ENCODE assay signal across 10 cellular contexts in genomic region chr2:45329045-45329677, GRCh38.
DNase-seq lines count a peak whose midpoint lies in the region; TF ChIP-seq lines count a peak whose summit lies in the region.
"Had no signal": no experiment of that assay in that cellular context is flagged by ENCODE, and none has a peak within 500 bp of the region (broad histone marks: within the 10 kb centered on the region; RNA-seq: fewer than 3 reads in every experiment).

No MANE protein-coding gene starts in this region.

- H3K56ac ChIP-seq in mesendoderm (ENCODE audit: low read length): no peak overlapping the region

- no peaks in the 10 kb centered on the region for H3K36me3 ChIP-seq in Loucy (ENCODE audit: insufficient read depth, low read length)
- no peaks in the 10 kb centered on the region for H3K36me3 ChIP-seq in mesendoderm (ENCODE audit: control insufficient read depth, insufficient read depth, low read length)
- H3K36me3 ChIP-seq in spleen: no peaks in the 10 kb centered on the region

- H3K4ac ChIP-seq in mesendoderm (ENCODE audit: low read depth, low read length): no peak overlapping the region

- H2BK120ac ChIP-seq in mesendoderm (ENCODE audit: low read depth, low read length): no peak overlapping the region

- no peak overlapping the region for H3K9ac ChIP-seq in Loucy (ENCODE audit: low read depth, low read length, poor library complexity, severe bottlenecking)
- no peak overlapping the region for H3K9ac ChIP-seq in mesendoderm (ENCODE audit: low read length)

- H2BK5ac ChIP-seq in mesendoderm (ENCODE audit: low read length): no peak overlapping the region

- H3K27ac ChIP-seq in VCaP (peak overlapping the region; percentile 78), mesendoderm (ENCODE audit: low read depth, low read length) (no peak overlapping the region), spleen (no peak overlapping the region)

- H3K4me1 ChIP-seq in Loucy (ENCODE audit: insufficient read depth, low read length, poor library complexity, severe bottlenecking): peaks cover 8% of the 10 kb centered on the region
- H3K4me1 ChIP-seq in mesendoderm (ENCODE audit: control insufficient read depth, low read depth, low read length): peaks cover 11% of the 10 kb centered on the region
- no peaks in the 10 kb centered on the region for H3K4me1 ChIP-seq in spleen

- no peaks in the 10 kb centered on the region for H3K9me2 ChIP-seq in Loucy (replicated peaks; ENCODE audit: low read depth, low read length)

- H3F3A ChIP-seq in Loucy (ENCODE audit: low read depth): no peaks in the 10 kb centered on the region

- TF ChIP-seq CTCF in Loucy (conservative IDR thresholded peaks at IDR 0.05; ENCODE audit: low read length) (peak; percentile 25; the same call in 1 of the 2 replicates), VCaP (conservative IDR thresholded peaks at IDR 0.05) (no peak), spleen (IDR thresholded peaks at IDR 0.05 in 8 of 11, conservative IDR thresholded peaks at IDR 0.05 in 3 of 11) (no peak)

- WGBS in mesendoderm (ENCODE audit: extremely low coverage, insufficient coverage, low lambda C conversion rate): no CpG with 5 or more reads among the region's 7 CpGs
- 72 to 90% (median 82%) methylated on average over 6 to 7 of the region's 7 CpGs for WGBS in spleen, 5 donors

- no peak overlapping the region for H3K23ac ChIP-seq in mesendoderm (ENCODE audit: low read length)

- H4K5ac ChIP-seq in mesendoderm (ENCODE audit: low read length): no peak overlapping the region

- no peak overlapping the region for H2BK15ac ChIP-seq in mesendoderm (replicated peaks; ENCODE audit: low read depth)

- no peak overlapping the region for H4K8ac ChIP-seq in mesendoderm (ENCODE audit: low read depth, low read length)

- TF ChIP-seq POLR2A in spleen (IDR thresholded peaks at IDR 0.05) (no peak), erythroblast (IDR thresholded peaks at IDR 0.05; ENCODE audit: low read length) (no peak)

- H2AK5ac ChIP-seq in mesendoderm (ENCODE audit: low read length): no peak overlapping the region

- DNase-seq in Daoy (ENCODE audit: low read depth) (peak; percentile 66), mesendoderm (peak; percentile 70), NCI-H526 treated with DMSO at 0.1 percent for 48 hours (lab: John Stamatoyannopoulos, UW) (no peak), spleen (no peak), erythroblast (lab: John Stamatoyannopoulos, UW) (no peak), NCI-H1092 treated with DMSO at 0.1 percent for 48 hours (lab: John Stamatoyannopoulos, UW) (no peak)
- DNase-seq: activated CD4-positive, alpha-beta T cell treated with anti-CD3 and anti-CD28 coated beads, Interleukin-2, amount 10 ng/mL, durations not matched to agents 24 days and 14 days; activated naive CD8-positive, alpha-beta T cell treated with anti-CD3 and anti-CD28 coated beads for 36 hours had no signal

- H3K27me3 ChIP-seq in Loucy (ENCODE audit: insufficient read depth, low read length, poor library complexity, severe bottlenecking) (no peaks in the 10 kb centered on the region), mesendoderm (ENCODE audit: insufficient read depth, low read length, poor library complexity) (no peaks in the 10 kb centered on the region), spleen (replicated peaks in 1 of 7) (no peaks in the 10 kb centered on the region)

- peak overlapping the region; percentile 24; the same call in 1 of the 2 replicates for H2AFZ ChIP-seq in Loucy (ENCODE audit: low read length)

- no peak overlapping the region for H3K4me3 ChIP-seq in Loucy (ENCODE audit: low read length, poor library complexity, severe bottlenecking)
- no peak overlapping the region for H3K4me3 ChIP-seq in mesendoderm (ENCODE audit: low read length)
- H3K4me3 ChIP-seq in spleen: no peak overlapping the region

- H3K9me3 ChIP-seq in Loucy (ENCODE audit: insufficient read depth, low read depth, low read length) (no peaks in the 10 kb centered on the region), spleen (peaks cover 0 to 3% (median 1%) of the 10 kb centered on the region in 8 donors)

- H4K20me1 ChIP-seq in Loucy (ENCODE audit: insufficient read depth, low read length, poor library complexity, severe bottlenecking): no peaks in the 10 kb centered on the region

- no peaks in the 10 kb centered on the region for H3K79me1 ChIP-seq in mesendoderm (ENCODE audit: low read length)

- H3K79me2 ChIP-seq in Loucy (ENCODE audit: insufficient read depth, low read length) (no peaks in the 10 kb centered on the region), mesendoderm (ENCODE audit: control insufficient read depth, insufficient read depth, low read length) (no peaks in the 10 kb centered on the region)

- H3K4me2 ChIP-seq in Loucy (ENCODE audit: low read depth, low read length, poor library complexity, severe bottlenecking) (no peak overlapping the region), mesendoderm (ENCODE audit: low read length) (no peak overlapping the region)

- no peak overlapping the region for H3K18ac ChIP-seq in mesendoderm (ENCODE audit: low read length)

- intact Hi-C loops in spleen (cut with DNase I; ENCODE audit: low total_unique reads): no loop called here

Comparison
In these comparisons a context has a peak if more than half of its experiments do, and no peak if none do; other contexts are left out.
1. DNase-seq: peak in Daoy (single experiment) and mesendoderm (single experiment); none in NCI-H526 treated with DMSO at 0.1 percent for 48 hours (single experiment), spleen (single experiment), erythroblast (0 of 2) and NCI-H1092 treated with DMSO at 0.1 percent for 48 hours (single experiment).